7 cellular contexts compared by ENCODE assay signal in the genomic region with DNA sequence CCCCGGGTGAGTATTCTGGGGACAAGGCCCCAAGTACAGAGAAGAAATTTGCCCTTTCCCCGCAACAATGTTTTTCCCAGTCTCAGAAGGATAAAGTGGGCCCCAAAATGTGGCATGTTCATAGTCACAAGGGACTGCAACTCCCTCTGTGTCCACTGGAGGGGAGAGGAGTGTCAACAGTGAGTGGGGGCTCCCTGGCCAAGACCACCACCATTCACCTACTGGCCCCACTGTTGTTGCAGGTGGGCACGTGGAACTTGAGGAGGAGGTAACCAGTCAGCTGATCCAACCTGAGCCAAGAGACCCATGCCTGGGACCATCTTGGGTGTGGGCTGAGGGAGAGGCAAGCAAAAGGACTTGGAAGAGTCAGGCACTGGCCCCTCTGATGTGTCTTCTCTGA. TPM values are rescaled to one million over a fixed set of nuclear protein-coding genes. Genes with fewer than 3 reads are reported as not detected.
DNase-seq lines count a peak whose midpoint lies in the region; ATAC-seq and TF ChIP-seq lines count a peak whose summit lies in the region.

No MANE protein-coding gene starts in this region.

- H3K4me1 ChIP-seq in upper lobe of left lung = peaks cover 12 to 34% (median 23%) of the 10 kb centered on the region in 4 donors

- no peak overlapping the region for H3K27ac Mint-ChIP-seq in HFFc6
- peak overlapping the region; percentile 56 for H3K27ac Mint-ChIP-seq in T-helper 1 cell treated with Interleukin-12 subunit alpha and Interleukin-12 subunit beta and Interleukin-4 antibody, amounts not matched to agents 30 μg/mL and 1 μg/mL, for 36 hours

- 19 to 53% methylated on average over 2 to 3 of the region's 3 CpGs for WGBS in upper lobe of left lung, 2 donors

- DNase-seq in ELF-1 (ENCODE audit: low read depth, low spot score) = peak; percentile 47
- peak; percentile 30 for DNase-seq in HFFc6
- DNase-seq in effector CD4-positive, alpha-beta T cell = peak; percentile 18
- peak; percentile 39 for DNase-seq in medulla oblongata (ENCODE audit: extremely low spot score)
- no peak for DNase-seq in upper lobe of left lung

- no peaks in the 10 kb centered on the region for H3K27me3 ChIP-seq in upper lobe of left lung

- H3K9me3 Mint-ChIP-seq in HFFc6 = no peaks in the 10 kb centered on the region
- H3K9me3 Mint-ChIP-seq in T-helper 1 cell treated with Interleukin-12 subunit alpha and Interleukin-12 subunit beta and Interleukin-4 antibody, amounts not matched to agents 30 μg/mL and 1 μg/mL, for 36 hours = no peaks in the 10 kb centered on the region

- TF ChIP-seq EP300 in upper lobe of left lung (IDR thresholded peaks at IDR 0.05) = no peak

- H3K27ac ChIP-seq in upper lobe of left lung = peak overlapping the region; percentile 70 to 83 (median 74)

- H3K4me3 Mint-ChIP-seq in HFFc6 = no peak overlapping the region
- no peak overlapping the region for H3K4me3 Mint-ChIP-seq in T-helper 1 cell treated with Interleukin-12 subunit alpha and Interleukin-12 subunit beta and Interleukin-4 antibody, amounts not matched to agents 30 μg/mL and 1 μg/mL, for 36 hours

- ATAC-seq in upper lobe of left lung (ENCODE audit: low FRiP score in 2 of 2) = peak; percentile 66 to 73
- ATAC-seq in GM21447 (IDR thresholded peaks at IDR 0.05; ENCODE audit: unreplicated experiment) = no peak

- peaks cover 18% of the 10 kb centered on the region for H3K36me3 Mint-ChIP-seq in HFFc6 (ENCODE audit: low read depth)
- H3K36me3 Mint-ChIP-seq in T-helper 1 cell treated with Interleukin-12 subunit alpha and Interleukin-12 subunit beta and Interleukin-4 antibody, amounts not matched to agents 30 μg/mL and 1 μg/mL, for 36 hours (ENCODE audit: low read depth) = peaks cover 22% of the 10 kb centered on the region

- no peak for TF ChIP-seq POLR2A in upper lobe of left lung (IDR thresholded peaks at IDR 0.05)

- TF ChIP-seq CTCF in HFFc6 (IDR thresholded peaks at IDR 0.05) = peak; percentile 75
- TF ChIP-seq CTCF in upper lobe of left lung (IDR thresholded peaks at IDR 0.05) = peak; percentile 54 to 75 (median 72)

- peaks cover 32% of the 10 kb centered on the region for H3K4me1 Mint-ChIP-seq in HFFc6 (ENCODE audit: low read depth)
- H3K4me1 Mint-ChIP-seq in T-helper 1 cell treated with Interleukin-12 subunit alpha and Interleukin-12 subunit beta and Interleukin-4 antibody, amounts not matched to agents 30 μg/mL and 1 μg/mL, for 36 hours (ENCODE audit: low read depth) = peaks cover 5% of the 10 kb centered on the region

- peaks cover 4% of the 10 kb centered on the region; the same call in 1 of the 2 replicates for H3K27me3 Mint-ChIP-seq in HFFc6 (ENCODE audit: insufficient read depth)
- H3K27me3 Mint-ChIP-seq in T-helper 1 cell treated with Interleukin-12 subunit alpha and Interleukin-12 subunit beta and Interleukin-4 antibody, amounts not matched to agents 30 μg/mL and 1 μg/mL, for 36 hours (ENCODE audit: low read depth) = no peaks in the 10 kb centered on the region

- peaks cover 11 to 52% (median 46%) of the 10 kb centered on the region in 4 donors for H3K36me3 ChIP-seq in upper lobe of left lung

- H3K4me3 ChIP-seq in upper lobe of left lung = peak overlapping the region in 3 of 4 donors; percentile 40 to 71 (median 59)

- no peaks in the 10 kb centered on the region for H3K9me3 ChIP-seq in upper lobe of left lung

RNA-seq across cellular contexts. Expression of a gene that starts 0.8 kb away (rescaled TPM):
- 1 to 10 TPM; 2.4 to 4.5 (median 3.6) TPM for total RNA-seq in HFFc6 (2021; fragmentation: NEBNext Ultra II Directional; extraction: Animal tissue kit (Norgen Biotek cat#: 25700))
- 10 to 100 TPM in 2 of 6 donors, 1 to 10 TPM in 4; 2.1 to 11.0 (median 4.8) TPM for total RNA-seq in upper lobe of left lung

RNA-seq across cellular contexts. Expression of a gene that starts 12.7 kb away (rescaled TPM):
- total RNA-seq in HFFc6 (2021; fragmentation: NEBNext Ultra II Directional; extraction: Animal tissue kit (Norgen Biotek cat#: 25700)) = 10 to 100 TPM; 45.2 to 53.8 (median 51.6) TPM
- 10 to 100 TPM; 23.0 to 71.2 (median 29.5) TPM for total RNA-seq in upper lobe of left lung

RNA-seq across cellular contexts. Expression of a gene that starts 22.2 kb away (rescaled TPM):
- total RNA-seq in HFFc6 (2021; fragmentation: NEBNext Ultra II Directional; extraction: Animal tissue kit (Norgen Biotek cat#: 25700)) = 10 to 100 TPM; 31.4 to 39.1 (median 35.1) TPM
- 10 to 100 TPM; 15.9 to 40.9 (median 26.7) TPM for total RNA-seq in upper lobe of left lung

RNA-seq across cellular contexts. Expression of a gene that starts 22.3 kb away (rescaled TPM):
- total RNA-seq in HFFc6 (2021; fragmentation: NEBNext Ultra II Directional; extraction: Animal tissue kit (Norgen Biotek cat#: 25700)) = 10 to 100 TPM; 14.0 to 23.0 (median 21.2) TPM
- 10 to 100 TPM; 10.7 to 32.0 (median 19.0) TPM for total RNA-seq in upper lobe of left lung

RNA-seq across cellular contexts. Expression of a gene that starts 39.5 kb away (rescaled TPM):
- total RNA-seq in HFFc6 (2021; fragmentation: NEBNext Ultra II Directional; extraction: Animal tissue kit (Norgen Biotek cat#: 25700)) = 1 to 10 TPM in 4 of 6 experiments, under 1 TPM in 2; 0.75 to 2.0 (median 1.1) TPM
- total RNA-seq in upper lobe of left lung = 1 to 10 TPM in 4 of 6 donors, under 1 TPM in 1, not detected in 1; 0.76 to 2.5 (median 1.3) TPM

Comparison
In these comparisons a context has a peak if more than half of its experiments do, and no peak if none do; other contexts are left out.
1. DNase-seq: peak in ELF-1 (single experiment), HFFc6 (single experiment), effector CD4-positive, alpha-beta T cell (single experiment) and medulla oblongata (single experiment); none in upper lobe of left lung (0 of 2).